1 cellular context compared by ENCODE assay signal in genomic region chr10:100907175-100907574, GRCh38.
TF ChIP-seq lines count a peak whose summit lies in the region.

No MANE protein-coding gene starts in this region.

TF ChIP-seq in HepG2, 621 proteins besides CTCF, POLR2A, EP300 and RAD21 (continued from another document):
- TF ChIP-seq PBX2 (CRISPR knock-in tag; IDR thresholded peaks at IDR 0.05) (peak; percentile 65; the same call in 1 of the 2 replicates), HMG20A (CRISPR knock-in tag; IDR thresholded peaks at IDR 0.05; ENCODE audit: borderline replicate concordance) (peak; percentile 82), REXO4 (CRISPR knock-in tag; IDR thresholded peaks at IDR 0.05; ENCODE audit: borderline replicate concordance) (no peak), TEAD3 (CRISPR knock-in tag; optimal IDR thresholded peaks at IDR 0.05; ENCODE audit: borderline replicate concordance) (peak; percentile 93), CREB1 (IDR thresholded peaks at IDR 0.05) (no peak), CREB1 (CRISPR knock-in tag; IDR thresholded peaks at IDR 0.05) (peak; percentile 27; the same call in 1 of the 2 replicates), SAP130 (CRISPR knock-in tag; IDR thresholded peaks at IDR 0.05; ENCODE audit: low read depth) (peak; percentile 75), KDM1A (CRISPR knock-in tag; IDR thresholded peaks at IDR 0.05) (peak; percentile 69; the same call in 1 of the 2 replicates), ADNP (CRISPR knock-in tag; IDR thresholded peaks at IDR 0.05) (0 out of 2 replicates have a peak, but pooled peaks have one; percentile 62), ZSCAN20 (CRISPR knock-in tag; IDR thresholded peaks at IDR 0.05; ENCODE audit: borderline replicate concordance) (no peak), ESRRA (CRISPR knock-in tag; IDR thresholded peaks at IDR 0.05; ENCODE audit: low read depth) (peak; percentile 90), ATF1 (CRISPR knock-in tag; IDR thresholded peaks at IDR 0.05) (no peak), SIX1 (CRISPR knock-in tag; IDR thresholded peaks at IDR 0.05; ENCODE audit: borderline replicate concordance) (peak; percentile 63; the same call in 1 of the 2 replicates), HDAC2 (CRISPR knock-in tag; IDR thresholded peaks at IDR 0.05) (peak; percentile 72; the same call in 1 of the 2 replicates), ZNF749 (CRISPR knock-in tag; IDR thresholded peaks at IDR 0.05; ENCODE audit: borderline replicate concordance) (no peak), HNF1A (IDR thresholded peaks at IDR 0.05; ENCODE audit: low read depth) (no peak), HNF1A (CRISPR knock-in tag; IDR thresholded peaks at IDR 0.05; ENCODE audit: borderline replicate concordance) (peak; percentile 30; the same call in 1 of the 2 replicates), SALL1 (CRISPR knock-in tag; IDR thresholded peaks at IDR 0.05) (peak; percentile 50; the same call in 1 of the 2 replicates)
